ENCODE assay signal across 1 cellular context in genomic region chr11:72793452-72794367, GRCh38.
TF ChIP-seq lines count a peak whose summit lies in the region.

Gene STARD10, minus strand, starts transcription at chr11:72794047. Its CDS starts 12,866 bp downstream, at chr11:72781181.

TF ChIP-seq in K562, 482 proteins besides CTCF, POLR2A, EP300 and RAD21 (continued from another document and continues in another):
- TF ChIP-seq TRIM25 (IDR thresholded peaks at IDR 0.05; ENCODE audit: borderline replicate concordance) (no peak), ARID3B (CRISPR knock-in tag; IDR thresholded peaks at IDR 0.05; ENCODE audit: borderline replicate concordance) (no peak), ZNF23 (CRISPR knock-in tag; IDR thresholded peaks at IDR 0.05) (no peak), CBX2 (IDR thresholded peaks at IDR 0.05; ENCODE audit: insufficient read depth, low read length, poor library complexity, severe bottlenecking) (no peak), E2F8 (IDR thresholded peaks at IDR 0.05; ENCODE audit: low read depth, partially characterized antibody) (no peak), USF1 (CRISPR knock-in tag; IDR thresholded peaks at IDR 0.05) (peak; percentile 90), TCF3 (CRISPR knock-in tag; IDR thresholded peaks at IDR 0.05) (no peak; the same call in 1 of the 2 replicates), HIVEP1 (CRISPR knock-in tag; IDR thresholded peaks at IDR 0.05) (no peak), KHSRP (IDR thresholded peaks at IDR 0.05) (no peak), TRIM24 (IDR thresholded peaks at IDR 0.05) (no peak), CBX1 (IDR thresholded peaks at IDR 0.05; ENCODE audit: low read depth) (no peak), NUFIP1 (IDR thresholded peaks at IDR 0.05; ENCODE audit: partially characterized antibody) (no peak), BRF1 (IDR thresholded peaks at IDR 0.05; ENCODE audit: borderline replicate concordance, extremely low read depth, insufficient read length) (no peak), MYC (IDR thresholded peaks at IDR 0.05; ENCODE audit: low read depth, low read length) (peak; percentile 47), MYC (CRISPR knock-in tag; IDR thresholded peaks at IDR 0.05; ENCODE audit: borderline replicate concordance, low read depth) (peak; percentile 60; the same call in 1 of the 2 replicates), C11orf30 (IDR thresholded peaks at IDR 0.05; ENCODE audit: low read depth) (peak; percentile 87), SUPT5H (IDR thresholded peaks at IDR 0.05) (peak; percentile 67), ZNF354B (CRISPR knock-in tag; IDR thresholded peaks at IDR 0.05) (no peak), FUS (optimal IDR thresholded peaks at IDR 0.05; ENCODE audit: low read depth, low read length) (no peak), HOMEZ (CRISPR knock-in tag; IDR thresholded peaks at IDR 0.05) (no peak), IRF9 (tag; IDR thresholded peaks at IDR 0.05) (no peak), MEF2D (tag; conservative IDR thresholded peaks at IDR 0.05; ENCODE audit: low read depth) (no peak), FOXO4 (CRISPR knock-in tag; IDR thresholded peaks at IDR 0.05) (no peak), EWSR1 (IDR thresholded peaks at IDR 0.05; ENCODE audit: borderline replicate concordance, low read depth, partially characterized antibody) (no peak), KLF10 (CRISPR knock-in tag; IDR thresholded peaks at IDR 0.05) (no peak), HCFC1 (IDR thresholded peaks at IDR 0.05; ENCODE audit: low read depth, low read length) (peak; percentile 94), PHTF2 (CRISPR knock-in tag; IDR thresholded peaks at IDR 0.05) (no peak), CEBPZ (IDR thresholded peaks at IDR 0.05; ENCODE audit: borderline replicate concordance, low read depth, low read length) (no peak), STAT6 (CRISPR knock-in tag; IDR thresholded peaks at IDR 0.05) (no peak), XRCC3 (IDR thresholded peaks at IDR 0.05) (no peak), JUN (IDR thresholded peaks at IDR 0.05; ENCODE audit: borderline replicate concordance, low read depth, low read length) (peak; percentile 65; the same call in 1 of the 2 replicates), JUN (CRISPR knock-in tag; IDR thresholded peaks at IDR 0.05; ENCODE audit: borderline replicate concordance) (no peak), RBM14 (IDR thresholded peaks at IDR 0.05; ENCODE audit: borderline replicate concordance, insufficient read depth, low read depth, low read length) (no peak), RBM39 (optimal IDR thresholded peaks at IDR 0.05; ENCODE audit: low read depth, low read length) (no peak), TGIF2 (CRISPR knock-in tag; IDR thresholded peaks at IDR 0.05) (no peak), ZNF277 (CRISPR knock-in tag; IDR thresholded peaks at IDR 0.05; ENCODE audit: borderline replicate concordance) (no peak), ELF2 (CRISPR knock-in tag; IDR thresholded peaks at IDR 0.05) (no peak), NCOA1 (IDR thresholded peaks at IDR 0.05; ENCODE audit: low read depth) (no peak), DMBX1 (CRISPR knock-in tag; IDR thresholded peaks at IDR 0.05; ENCODE audit: borderline replicate concordance) (no peak), CREBBP (IDR thresholded peaks at IDR 0.05; ENCODE audit: low read depth, low read length) (no peak), SMAD4 (CRISPR knock-in tag; conservative IDR thresholded peaks at IDR 0.05) (no peak; the same call in 1 of the 2 replicates)
